Comparison of ENCODE assay signal across 8 cellular contexts in the genomic region with DNA sequence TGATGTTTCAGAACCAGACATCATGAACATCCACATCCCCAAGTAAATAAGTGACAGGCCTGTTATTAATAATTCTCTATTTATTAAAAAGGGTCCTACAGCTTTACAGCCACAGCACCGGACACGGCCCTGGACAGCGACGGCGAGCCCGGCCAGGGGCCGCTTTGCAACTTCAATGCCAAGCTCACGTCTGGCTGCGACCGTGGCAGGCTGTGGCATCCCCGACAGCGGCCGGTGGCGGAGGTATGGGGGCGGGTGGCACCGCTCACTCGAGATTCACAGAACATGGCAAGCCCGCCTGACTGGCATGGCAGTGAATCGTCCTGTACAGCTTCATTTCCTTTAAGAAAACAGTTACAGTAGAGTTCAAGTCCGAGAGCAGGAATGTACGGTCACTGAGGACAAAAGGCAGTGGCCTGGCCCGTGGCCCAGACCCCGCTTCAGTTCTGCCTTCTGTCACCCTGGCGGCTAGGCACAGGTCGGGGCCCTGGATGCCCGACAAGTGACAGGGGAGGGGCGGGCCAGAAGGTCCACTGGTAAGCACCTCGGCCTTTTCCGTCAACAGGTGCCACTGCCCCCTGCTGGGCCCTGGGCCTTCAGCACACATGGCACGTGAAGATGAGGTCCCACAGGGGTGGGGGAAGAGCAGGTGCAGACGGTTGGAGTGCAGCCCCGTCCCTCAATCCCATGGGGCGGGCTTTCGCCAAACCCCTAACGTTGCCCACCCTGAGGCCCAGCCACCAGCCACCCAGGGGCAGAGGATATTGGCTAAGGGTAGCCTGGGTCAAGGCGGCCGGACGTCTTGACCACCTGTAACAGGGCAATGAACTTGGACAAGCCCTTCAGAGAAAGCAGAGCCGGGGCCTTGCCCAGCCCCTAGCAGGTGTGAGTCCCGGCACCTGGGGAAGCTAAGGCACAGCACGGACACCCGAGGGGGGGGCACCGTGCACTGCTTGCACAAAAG. TPM values are rescaled to one million over a fixed set of nuclear protein-coding genes. Genes with fewer than 3 reads are reported as not detected.
DNase-seq lines count a peak whose midpoint lies in the region; ATAC-seq, FAIRE-seq and TF ChIP-seq lines count a peak whose summit lies in the region.

No MANE protein-coding gene starts in this region.

- H3K4me1 ChIP-seq in astrocyte (ENCODE audit: insufficient read depth, low read length) (peaks cover 11% of the 10 kb centered on the region), kidney (ENCODE audit: control insufficient read depth in 1 of 2, insufficient read depth in 1 of 2, low read depth in 1 of 2, low read length in 2 of 2) (peaks cover 46 to 67% of the 10 kb centered on the region in 2 donors), aorta (ENCODE audit: control insufficient read depth in 1 of 2, insufficient read depth in 2 of 2, low read length in 2 of 2) (no peaks in the 10 kb centered on the region)

- peaks cover 29% of the 10 kb centered on the region for H4K20me1 ChIP-seq in astrocyte (ENCODE audit: insufficient read depth, low read length)

- no peak overlapping the region for H2AFZ ChIP-seq in astrocyte (ENCODE audit: low read depth, low read length)

- peak; percentile 46 for ATAC-seq in stimulated activated naive CD8-positive, alpha-beta T cell treated with anti-CD3 and anti-CD28 coated beads, Interleukin-15, amount 100 ng/mL, for 72 hours
- no peak for ATAC-seq in stimulated activated naive CD8-positive, alpha-beta T cell treated with anti-CD3 and anti-CD28 coated beads, Interleukin-15, Interleukin-2, amounts not matched to agents 100 U/mL and 50 U/mL, for 24 hours
- peak; percentile 15 for ATAC-seq in aorta (ENCODE audit: low FRiP score)
- ATAC-seq in HG02870 (IDR thresholded peaks at IDR 0.05; ENCODE audit: unreplicated experiment) = no peak

- H3K27me3 Mint-ChIP-seq in stimulated activated naive CD8-positive, alpha-beta T cell treated with anti-CD3 and anti-CD28 coated beads, Interleukin-15, amount 100 ng/mL, for 72 hours = no peaks in the 10 kb centered on the region
- H3K27me3 Mint-ChIP-seq in astrocyte (ENCODE audit: low read depth, unreplicated experiment) = no peaks in the 10 kb centered on the region

- H3K9me3 Mint-ChIP-seq in stimulated activated naive CD8-positive, alpha-beta T cell treated with anti-CD3 and anti-CD28 coated beads, Interleukin-15, amount 100 ng/mL, for 72 hours = no peaks in the 10 kb centered on the region
- no peaks in the 10 kb centered on the region for H3K9me3 Mint-ChIP-seq in astrocyte (ENCODE audit: unreplicated experiment)

- no peaks in the 10 kb centered on the region for H3K9me3 ChIP-seq in astrocyte (ENCODE audit: insufficient read depth, low read depth, low read length)
- no peaks in the 10 kb centered on the region for H3K9me3 ChIP-seq in kidney (ENCODE audit: control insufficient read depth in 1 of 2, low read length in 2 of 2)
- H3K9me3 ChIP-seq in aorta (ENCODE audit: control insufficient read depth, low read length) = no peaks in the 10 kb centered on the region

- H3K79me2 ChIP-seq in astrocyte (ENCODE audit: insufficient read depth, low read length) = peaks cover 15% of the 10 kb centered on the region

- WGBS in aorta, 2 donors = 80% methylated on average over 43 of the region's 43 CpGs

- H3K36me3 ChIP-seq in astrocyte (ENCODE audit: insufficient read depth, low read length) (peaks cover 22% of the 10 kb centered on the region), kidney (ENCODE audit: control insufficient read depth in 1 of 2, insufficient read depth in 2 of 2, low read length in 2 of 2) (peaks cover 11 to 31% of the 10 kb centered on the region in 2 donors), aorta (ENCODE audit: control insufficient read depth in 1 of 2, insufficient read depth in 2 of 2, low read length in 1 of 2) (no peaks in the 10 kb centered on the region)

- peaks cover 15% of the 10 kb centered on the region for H3K36me3 Mint-ChIP-seq in astrocyte (ENCODE audit: low read depth, unreplicated experiment)

- H3K27me3 ChIP-seq in astrocyte (ENCODE audit: insufficient read depth, low read length) (no peaks in the 10 kb centered on the region), aorta (ENCODE audit: control insufficient read depth in 1 of 2, insufficient read depth in 2 of 2, low read length in 1 of 2) (no peaks in the 10 kb centered on the region)

- TF ChIP-seq CTCF in astrocyte (IDR thresholded peaks at IDR 0.05; ENCODE audit: insufficient read depth, low read depth, low read length) (peak; percentile 16), kidney (IDR thresholded peaks at IDR 0.05; ENCODE audit: borderline replicate concordance, extremely low read depth, insufficient read depth) (peak; percentile 46)

- intact Hi-C loops in kidney (cut with DNase I) (no loop called here), aorta (cut with DNase I) (loop anchor here in 1 of 2 donors (10.0 kb wide), 1 partner anchor 369 kb away; a partner anchor contains a TSS)

- DNase-seq in stimulated activated naive CD8-positive, alpha-beta T cell treated with anti-CD3 and anti-CD28 coated beads, Interleukin-15, amount 100 ng/mL, for 72 hours = no peak
- no peak for DNase-seq in stimulated activated naive CD8-positive, alpha-beta T cell treated with anti-CD3 and anti-CD28 coated beads, Interleukin-15, Interleukin-2, amounts not matched to agents 100 U/mL and 50 U/mL, for 24 hours
- DNase-seq in astrocyte (ENCODE audit: low read depth) (no peak), kidney (peak; percentile 82), aorta (peak; percentile 49 to 79), retina (no peak), EL (no peak)

- H3K4me2 ChIP-seq in astrocyte (ENCODE audit: low read length) = no peak overlapping the region

- peaks cover 19% of the 10 kb centered on the region for H3K4me1 Mint-ChIP-seq in stimulated activated naive CD8-positive, alpha-beta T cell treated with anti-CD3 and anti-CD28 coated beads, Interleukin-15, amount 100 ng/mL, for 72 hours
- no peaks in the 10 kb centered on the region for H3K4me1 Mint-ChIP-seq in astrocyte (ENCODE audit: low read depth, unreplicated experiment)

- H3K27ac ChIP-seq in astrocyte (ENCODE audit: low read depth, low read length) (no peak overlapping the region), kidney (ENCODE audit: low read depth in 2 of 2, low read length in 2 of 2) (peak overlapping the region; percentile 61 to 82), aorta (ENCODE audit: low read depth in 1 of 2, low read length in 2 of 2) (no peak overlapping the region)

- H3K9ac ChIP-seq in astrocyte (ENCODE audit: low read length) (no peak overlapping the region), kidney (ENCODE audit: low read length in 2 of 2) (peak overlapping the region in 1 of 2 donors; percentile 14)

- no peak overlapping the region for H3K4me3 ChIP-seq in astrocyte (ENCODE audit: insufficient read depth, low read depth, low read length)
- peak overlapping the region in 1 of 2 donors; percentile 11 for H3K4me3 ChIP-seq in kidney (ENCODE audit: low read length in 2 of 2)
- no peak overlapping the region for H3K4me3 ChIP-seq in aorta (ENCODE audit: low read length in 2 of 2)

- no peak overlapping the region for H3K4me3 Mint-ChIP-seq in stimulated activated naive CD8-positive, alpha-beta T cell treated with anti-CD3 and anti-CD28 coated beads, Interleukin-15, amount 100 ng/mL, for 72 hours
- no peak overlapping the region for H3K4me3 Mint-ChIP-seq in astrocyte (ENCODE audit: unreplicated experiment)

- no peak for FAIRE-seq in astrocyte (lab: Jason Lieb, UNC)
- no peak for FAIRE-seq in kidney (lab: Jason Lieb, UNC)

- peak overlapping the region in 1 of 2 donors; percentile 59 for H3K27ac Mint-ChIP-seq in stimulated activated naive CD8-positive, alpha-beta T cell treated with anti-CD3 and anti-CD28 coated beads, Interleukin-15, amount 100 ng/mL, for 72 hours
- H3K27ac Mint-ChIP-seq in astrocyte (ENCODE audit: unreplicated experiment) = no peak overlapping the region

RNA-seq across cellular contexts. Expression of a gene that starts 30.3 kb away (rescaled TPM):
- total RNA-seq in astrocyte = 21.3 and 22.2 TPM in 2 replicates
- total RNA-seq in kidney = 87.8 TPM
- 39.4 TPM for polyA plus RNA-seq in kidney (ENCODE audit: insufficient read depth, low read depth, low replicate concordance)
- total RNA-seq in aorta = 10 to 100 TPM; 25.4 to 26.6 TPM
- 100 to 1,000 TPM in 1 of 2 donors, 10 to 100 TPM in 1; 33.7 to 101 TPM for polyA plus RNA-seq in aorta

RNA-seq across cellular contexts. Expression of a gene that starts 30.4 kb away (rescaled TPM):
- total RNA-seq in astrocyte (27.1 and 31.4 TPM in 2 replicates), kidney (47.8 TPM), aorta (10 to 100 TPM; 27.1 to 36.4 TPM)
- polyA plus RNA-seq in kidney (ENCODE audit: insufficient read depth, low read depth, low replicate concordance) (21.4 TPM), aorta (10 to 100 TPM in 1 of 2 donors, 1 to 10 TPM in 1; 7.4 to 17.6 TPM)

Comparison
In these comparisons a context has a peak if more than half of its experiments do, and no peak if none do; other contexts are left out.
1. ATAC-seq: peak in stimulated activated naive CD8-positive, alpha-beta T cell treated with anti-CD3 and anti-CD28 coated beads, Interleukin-15, amount 100 ng/mL, for 72 hours (single experiment) and aorta (single experiment); none in stimulated activated naive CD8-positive, alpha-beta T cell treated with anti-CD3 and anti-CD28 coated beads, Interleukin-15, Interleukin-2, amounts not matched to agents 100 U/mL and 50 U/mL, for 24 hours (single experiment) and HG02870 (single experiment).
2. DNase-seq: peak in kidney (single experiment) and aorta (2 of 2); none in stimulated activated naive CD8-positive, alpha-beta T cell treated with anti-CD3 and anti-CD28 coated beads, Interleukin-15, amount 100 ng/mL, for 72 hours (0 of 2), stimulated activated naive CD8-positive, alpha-beta T cell treated with anti-CD3 and anti-CD28 coated beads, Interleukin-15, Interleukin-2, amounts not matched to agents 100 U/mL and 50 U/mL, for 24 hours (single experiment), astrocyte (single experiment), retina (single experiment) and EL (single experiment).
3. H3K27ac ChIP-seq: peak in kidney (2 of 2); none in astrocyte (single experiment) and aorta (0 of 2).